ENCODE assay signal across 1 cellular context in the genomic region with DNA sequence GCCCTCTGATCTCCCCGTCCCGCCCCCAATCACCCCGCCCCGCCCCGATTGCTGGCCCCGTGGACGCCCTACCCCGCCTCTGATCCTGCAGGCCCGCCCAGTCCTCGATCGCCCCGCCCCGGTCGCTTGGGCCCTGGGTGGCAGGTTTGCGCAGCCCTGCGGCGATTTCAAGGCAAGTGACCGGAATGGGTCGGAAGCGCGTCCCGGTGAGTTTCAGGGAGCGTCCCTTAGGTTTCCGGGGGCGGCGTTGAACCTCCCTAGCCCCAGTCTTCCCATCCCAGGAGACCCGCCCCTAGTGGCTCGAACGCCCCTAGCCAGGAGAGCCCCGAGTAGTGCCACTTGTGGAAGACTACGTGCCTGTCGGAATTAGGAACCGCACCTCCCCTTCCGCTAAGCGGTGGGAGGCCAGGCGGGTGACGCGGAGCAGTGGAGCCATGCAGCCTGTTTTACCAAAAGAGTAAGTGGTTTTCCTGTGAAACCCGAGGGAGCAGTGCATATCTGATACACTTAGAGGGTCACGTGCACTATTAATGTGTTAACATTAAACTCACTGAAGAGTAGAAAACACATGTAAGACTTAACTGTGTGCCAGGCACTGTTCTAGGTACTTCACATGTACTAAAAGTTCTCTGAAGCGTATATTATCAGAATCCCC.
A peak's percentile ranks its signal among the peaks of the same experiment; 100 is the strongest.
TF ChIP-seq lines count a peak whose summit lies in the region.

No MANE protein-coding gene starts in this region.

TF ChIP-seq in WTC11, 78 proteins besides CTCF, POLR2A, EP300 and RAD21 (continued from another document and continues in another):
- TF ChIP-seq ZNF263 (CRISPR knock-in tag; IDR thresholded peaks at IDR 0.05; ENCODE audit: low read depth) (no peak), ETV6 (CRISPR knock-in tag; IDR thresholded peaks at IDR 0.05) (peak; percentile 54; the same call in 1 of the 2 replicates), PREB (CRISPR knock-in tag; IDR thresholded peaks at IDR 0.05; ENCODE audit: borderline replicate concordance) (no peak), FOXK1 (CRISPR knock-in tag; IDR thresholded peaks at IDR 0.05) (no peak), CDX4 (CRISPR knock-in tag; IDR thresholded peaks at IDR 0.05; ENCODE audit: borderline replicate concordance) (no peak), ZBTB43 (CRISPR knock-in tag; IDR thresholded peaks at IDR 0.05) (0 out of 2 replicates have a peak, but pooled peaks have one; percentile 21), IRF2 (CRISPR knock-in tag; IDR thresholded peaks at IDR 0.05; ENCODE audit: borderline replicate concordance, low read depth) (no peak), NR2C2 (CRISPR knock-in tag; IDR thresholded peaks at IDR 0.05) (no peak), NFATC4 (CRISPR knock-in tag; IDR thresholded peaks at IDR 0.05) (no peak), ZNF232 (CRISPR knock-in tag; IDR thresholded peaks at IDR 0.05) (no peak), TEAD1 (CRISPR knock-in tag; IDR thresholded peaks at IDR 0.05) (no peak; the same call in 1 of the 2 replicates), GABPB1 (CRISPR knock-in tag; IDR thresholded peaks at IDR 0.05) (no peak), E2F4 (CRISPR knock-in tag; IDR thresholded peaks at IDR 0.05; ENCODE audit: borderline replicate concordance, low read depth) (no peak), ZNF219 (CRISPR knock-in tag; IDR thresholded peaks at IDR 0.05; ENCODE audit: borderline replicate concordance) (no peak), E2F5 (CRISPR knock-in tag; IDR thresholded peaks at IDR 0.05) (no peak), ZNF416 (CRISPR knock-in tag; IDR thresholded peaks at IDR 0.05) (no peak), ATF6 (CRISPR knock-in tag; IDR thresholded peaks at IDR 0.05) (no peak), FOXP1 (CRISPR knock-in tag; IDR thresholded peaks at IDR 0.05; ENCODE audit: borderline replicate concordance) (0 out of 2 replicates have a peak, but pooled peaks have one; percentile 15), ELF4 (CRISPR knock-in tag; IDR thresholded peaks at IDR 0.05; ENCODE audit: low read depth) (no peak), JUN (CRISPR knock-in tag; IDR thresholded peaks at IDR 0.05) (no peak), ZNF671 (CRISPR knock-in tag; IDR thresholded peaks at IDR 0.05) (no peak), ERG (CRISPR knock-in tag; IDR thresholded peaks at IDR 0.05) (no peak), SP1 (CRISPR knock-in tag; conservative IDR thresholded peaks at IDR 0.05) (peak; percentile 68), KAT7 (CRISPR knock-in tag; IDR thresholded peaks at IDR 0.05; ENCODE audit: borderline replicate concordance) (no peak), RELA (CRISPR knock-in tag; IDR thresholded peaks at IDR 0.05; ENCODE audit: borderline replicate concordance) (no peak), HMGA2 (CRISPR knock-in tag; IDR thresholded peaks at IDR 0.05) (no peak), ZNF281 (CRISPR knock-in tag; IDR thresholded peaks at IDR 0.05) (no peak), ZBTB21 (CRISPR knock-in tag; IDR thresholded peaks at IDR 0.05; ENCODE audit: borderline replicate concordance) (no peak), CREM (CRISPR knock-in tag; IDR thresholded peaks at IDR 0.05) (no peak), AR (CRISPR knock-in tag; IDR thresholded peaks at IDR 0.05) (no peak)
- TF ChIP-seq, protein P1, sequence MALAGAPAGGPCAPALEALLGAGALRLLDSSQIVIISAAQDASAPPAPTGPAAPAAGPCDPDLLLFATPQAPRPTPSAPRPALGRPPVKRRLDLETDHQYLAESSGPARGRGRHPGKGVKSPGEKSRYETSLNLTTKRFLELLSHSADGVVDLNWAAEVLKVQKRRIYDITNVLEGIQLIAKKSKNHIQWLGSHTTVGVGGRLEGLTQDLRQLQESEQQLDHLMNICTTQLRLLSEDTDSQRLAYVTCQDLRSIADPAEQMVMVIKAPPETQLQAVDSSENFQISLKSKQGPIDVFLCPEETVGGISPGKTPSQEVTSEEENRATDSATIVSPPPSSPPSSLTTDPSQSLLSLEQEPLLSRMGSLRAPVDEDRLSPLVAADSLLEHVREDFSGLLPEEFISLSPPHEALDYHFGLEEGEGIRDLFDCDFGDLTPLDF (CRISPR knock-in tag; IDR thresholded peaks at IDR 0.05), result no peak
- TF ChIP-seq, protein P2, sequence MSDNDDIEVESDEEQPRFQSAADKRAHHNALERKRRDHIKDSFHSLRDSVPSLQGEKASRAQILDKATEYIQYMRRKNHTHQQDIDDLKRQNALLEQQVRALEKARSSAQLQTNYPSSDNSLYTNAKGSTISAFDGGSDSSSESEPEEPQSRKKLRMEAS (CRISPR knock-in tag; IDR thresholded peaks at IDR 0.05), result no peak
- TF ChIP-seq, protein P3, sequence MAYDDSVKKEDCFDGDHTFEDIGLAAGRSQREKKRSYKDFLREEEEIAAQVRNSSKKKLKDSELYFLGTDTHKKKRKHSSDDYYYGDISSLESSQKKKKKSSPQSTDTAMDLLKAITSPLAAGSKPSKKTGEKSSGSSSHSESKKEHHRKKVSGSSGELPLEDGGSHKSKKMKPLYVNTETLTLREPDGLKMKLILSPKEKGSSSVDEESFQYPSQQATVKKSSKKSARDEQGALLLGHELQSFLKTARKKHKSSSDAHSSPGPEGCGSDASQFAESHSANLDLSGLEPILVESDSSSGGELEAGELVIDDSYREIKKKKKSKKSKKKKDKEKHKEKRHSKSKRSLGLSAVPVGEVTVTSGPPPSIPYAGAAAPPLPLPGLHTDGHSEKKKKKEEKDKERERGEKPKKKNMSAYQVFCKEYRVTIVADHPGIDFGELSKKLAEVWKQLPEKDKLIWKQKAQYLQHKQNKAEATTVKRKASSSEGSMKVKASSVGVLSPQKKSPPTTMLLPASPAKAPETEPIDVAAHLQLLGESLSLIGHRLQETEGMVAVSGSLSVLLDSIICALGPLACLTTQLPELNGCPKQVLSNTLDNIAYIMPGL (CRISPR knock-in tag; IDR thresholded peaks at IDR 0.05), result 0 out of 2 replicates have a peak, but pooled peaks have one; percentile 32
